Comparison of ENCODE assay signal across 1 cellular context in the genomic region with DNA sequence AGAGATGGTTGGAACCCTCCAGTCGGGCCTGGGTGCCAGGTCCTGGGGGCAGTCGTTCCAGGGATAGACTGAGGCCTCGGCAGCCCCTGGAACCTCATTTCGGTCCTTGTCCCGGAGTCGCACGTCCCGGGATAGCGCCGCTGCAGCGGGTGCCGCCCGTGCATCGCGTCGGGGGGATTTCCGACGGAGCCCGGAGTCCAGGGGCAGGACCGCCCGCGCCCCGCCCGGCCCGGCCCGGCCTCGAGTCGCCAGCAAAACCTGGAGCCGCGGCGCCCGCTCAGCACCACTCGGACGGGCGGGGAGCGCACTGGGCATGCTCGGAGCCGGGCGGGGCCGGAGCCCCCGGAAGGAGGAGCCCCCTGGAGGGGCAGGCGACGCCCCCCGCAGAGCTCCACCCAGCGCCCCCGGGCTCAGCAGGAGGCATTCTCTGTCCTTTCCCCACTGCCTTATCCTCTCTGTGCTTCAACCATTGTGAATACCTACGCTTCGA.
A peak's percentile ranks its signal among the peaks of the same experiment; 100 is the strongest.
TF ChIP-seq lines count a peak whose summit lies in the region.

No MANE protein-coding gene starts in this region.

TF ChIP-seq in HepG2, 621 proteins besides CTCF, POLR2A, EP300 and RAD21 (continued from another document and continues in another):
- no peak for TF ChIP-seq IKZF4 (CRISPR knock-in tag; IDR thresholded peaks at IDR 0.05; ENCODE audit: borderline replicate concordance, low read depth, not compliant biosample characterization)
- no peak for TF ChIP-seq HOXA7 (CRISPR knock-in tag; IDR thresholded peaks at IDR 0.05)
- TF ChIP-seq SAP130 (CRISPR knock-in tag; IDR thresholded peaks at IDR 0.05; ENCODE audit: low read depth) = peak; percentile 69
- TF ChIP-seq, protein P1, sequence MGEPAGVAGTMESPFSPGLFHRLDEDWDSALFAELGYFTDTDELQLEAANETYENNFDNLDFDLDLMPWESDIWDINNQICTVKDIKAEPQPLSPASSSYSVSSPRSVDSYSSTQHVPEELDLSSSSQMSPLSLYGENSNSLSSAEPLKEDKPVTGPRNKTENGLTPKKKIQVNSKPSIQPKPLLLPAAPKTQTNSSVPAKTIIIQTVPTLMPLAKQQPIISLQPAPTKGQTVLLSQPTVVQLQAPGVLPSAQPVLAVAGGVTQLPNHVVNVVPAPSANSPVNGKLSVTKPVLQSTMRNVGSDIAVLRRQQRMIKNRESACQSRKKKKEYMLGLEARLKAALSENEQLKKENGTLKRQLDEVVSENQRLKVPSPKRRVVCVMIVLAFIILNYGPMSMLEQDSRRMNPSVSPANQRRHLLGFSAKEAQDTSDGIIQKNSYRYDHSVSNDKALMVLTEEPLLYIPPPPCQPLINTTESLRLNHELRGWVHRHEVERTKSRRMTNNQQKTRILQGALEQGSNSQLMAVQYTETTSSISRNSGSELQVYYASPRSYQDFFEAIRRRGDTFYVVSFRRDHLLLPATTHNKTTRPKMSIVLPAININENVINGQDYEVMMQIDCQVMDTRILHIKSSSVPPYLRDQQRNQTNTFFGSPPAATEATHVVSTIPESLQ (CRISPR knock-in tag; conservative IDR thresholded peaks at IDR 0.05) = no peak
- no peak; the same call in none of the 2 replicates for TF ChIP-seq KLF12 (CRISPR knock-in tag; IDR thresholded peaks at IDR 0.05; ENCODE audit: borderline replicate concordance)
- TF ChIP-seq MEIS2 (CRISPR knock-in tag; IDR thresholded peaks at IDR 0.05) = 0 out of 2 replicates have a peak, but pooled peaks have one; percentile 28
- no peak for TF ChIP-seq ZSCAN30 (CRISPR knock-in tag; IDR thresholded peaks at IDR 0.05)
- peak; percentile 19; the same call in 1 of the 2 replicates for TF ChIP-seq MAF1 (CRISPR knock-in tag; IDR thresholded peaks at IDR 0.05; ENCODE audit: borderline replicate concordance)
- peak; percentile 62 for TF ChIP-seq ZNF891 (CRISPR knock-in tag; IDR thresholded peaks at IDR 0.05)
- TF ChIP-seq TEAD2 (CRISPR knock-in tag; IDR thresholded peaks at IDR 0.05) = no peak
- no peak; the same call in 1 of the 2 replicates for TF ChIP-seq ZNF878 (CRISPR knock-in tag; IDR thresholded peaks at IDR 0.05)
- TF ChIP-seq ZBTB42 (CRISPR knock-in tag; IDR thresholded peaks at IDR 0.05) = no peak
- TF ChIP-seq HOXA3 (CRISPR knock-in tag; IDR thresholded peaks at IDR 0.05) = peak; percentile 57; the same call in 1 of the 2 replicates
- TF ChIP-seq ZNF570 (CRISPR knock-in tag; IDR thresholded peaks at IDR 0.05; ENCODE audit: borderline replicate concordance) = no peak
- TF ChIP-seq STAG1 (CRISPR knock-in tag; IDR thresholded peaks at IDR 0.05) = no peak
- TF ChIP-seq JUNB (CRISPR knock-in tag; IDR thresholded peaks at IDR 0.05; ENCODE audit: borderline replicate concordance) = no peak
- TF ChIP-seq JDP2 (CRISPR knock-in tag; IDR thresholded peaks at IDR 0.05; ENCODE audit: borderline replicate concordance) = no peak
- TF ChIP-seq, protein P2, sequence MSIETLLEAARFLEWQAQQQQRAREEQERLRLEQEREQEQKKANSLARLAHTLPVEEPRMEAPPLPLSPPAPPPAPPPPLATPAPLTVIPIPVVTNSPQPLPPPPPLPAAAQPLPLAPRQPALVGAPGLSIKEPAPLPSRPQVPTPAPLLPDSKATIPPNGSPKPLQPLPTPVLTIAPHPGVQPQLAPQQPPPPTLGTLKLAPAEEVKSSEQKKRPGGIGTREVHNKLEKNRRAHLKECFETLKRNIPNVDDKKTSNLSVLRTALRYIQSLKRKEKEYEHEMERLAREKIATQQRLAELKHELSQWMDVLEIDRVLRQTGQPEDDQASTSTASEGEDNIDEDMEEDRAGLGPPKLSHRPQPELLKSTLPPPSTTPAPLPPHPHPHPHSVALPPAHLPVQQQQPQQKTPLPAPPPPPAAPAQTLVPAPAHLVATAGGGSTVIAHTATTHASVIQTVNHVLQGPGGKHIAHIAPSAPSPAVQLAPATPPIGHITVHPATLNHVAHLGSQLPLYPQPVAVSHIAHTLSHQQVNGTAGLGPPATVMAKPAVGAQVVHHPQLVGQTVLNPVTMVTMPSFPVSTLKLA (IDR thresholded peaks at IDR 0.05) = no peak
- TF ChIP-seq ZNF546 (CRISPR knock-in tag; conservative IDR thresholded peaks at IDR 0.05) = 0 out of 2 replicates have a peak, but pooled peaks have one; percentile 35
- TF ChIP-seq, protein P3, sequence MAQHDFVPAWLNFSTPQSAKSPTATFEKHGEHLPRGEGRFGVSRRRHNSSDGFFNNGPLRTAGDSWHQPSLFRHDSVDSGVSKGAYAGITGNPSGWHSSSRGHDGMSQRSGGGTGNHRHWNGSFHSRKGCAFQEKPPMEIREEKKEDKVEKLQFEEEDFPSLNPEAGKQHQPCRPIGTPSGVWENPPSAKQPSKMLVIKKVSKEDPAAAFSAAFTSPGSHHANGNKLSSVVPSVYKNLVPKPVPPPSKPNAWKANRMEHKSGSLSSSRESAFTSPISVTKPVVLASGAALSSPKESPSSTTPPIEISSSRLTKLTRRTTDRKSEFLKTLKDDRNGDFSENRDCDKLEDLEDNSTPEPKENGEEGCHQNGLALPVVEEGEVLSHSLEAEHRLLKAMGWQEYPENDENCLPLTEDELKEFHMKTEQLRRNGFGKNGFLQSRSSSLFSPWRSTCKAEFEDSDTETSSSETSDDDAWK (CRISPR knock-in tag; IDR thresholded peaks at IDR 0.05) = no peak
- TF ChIP-seq ATAD3A (CRISPR knock-in tag; IDR thresholded peaks at IDR 0.05) = no peak
- TF ChIP-seq, protein P4, sequence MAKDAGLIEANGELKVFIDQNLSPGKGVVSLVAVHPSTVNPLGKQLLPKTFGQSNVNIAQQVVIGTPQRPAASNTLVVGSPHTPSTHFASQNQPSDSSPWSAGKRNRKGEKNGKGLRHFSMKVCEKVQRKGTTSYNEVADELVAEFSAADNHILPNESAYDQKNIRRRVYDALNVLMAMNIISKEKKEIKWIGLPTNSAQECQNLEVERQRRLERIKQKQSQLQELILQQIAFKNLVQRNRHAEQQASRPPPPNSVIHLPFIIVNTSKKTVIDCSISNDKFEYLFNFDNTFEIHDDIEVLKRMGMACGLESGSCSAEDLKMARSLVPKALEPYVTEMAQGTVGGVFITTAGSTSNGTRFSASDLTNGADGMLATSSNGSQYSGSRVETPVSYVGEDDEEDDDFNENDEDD (CRISPR knock-in tag; IDR thresholded peaks at IDR 0.05; ENCODE audit: borderline replicate concordance) = peak; percentile 55
- 0 out of 2 replicates have a peak, but pooled peaks have one; percentile 53 for TF ChIP-seq YEATS4 (CRISPR knock-in tag; IDR thresholded peaks at IDR 0.05; ENCODE audit: borderline replicate concordance)
- no peak for TF ChIP-seq ZNF34 (CRISPR knock-in tag; IDR thresholded peaks at IDR 0.05; ENCODE audit: borderline replicate concordance)
- TF ChIP-seq, protein P5, sequence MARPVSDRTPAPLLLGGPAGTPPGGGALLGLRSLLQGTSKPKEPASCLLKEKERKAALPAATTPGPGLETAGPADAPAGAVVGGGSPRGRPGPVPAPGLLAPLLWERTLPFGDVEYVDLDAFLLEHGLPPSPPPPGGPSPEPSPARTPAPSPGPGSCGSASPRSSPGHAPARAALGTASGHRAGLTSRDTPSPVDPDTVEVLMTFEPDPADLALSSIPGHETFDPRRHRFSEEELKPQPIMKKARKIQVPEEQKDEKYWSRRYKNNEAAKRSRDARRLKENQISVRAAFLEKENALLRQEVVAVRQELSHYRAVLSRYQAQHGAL (CRISPR knock-in tag; IDR thresholded peaks at IDR 0.05; ENCODE audit: not compliant biosample characterization) = peak; percentile 36
- no peak for TF ChIP-seq ZNF235 (CRISPR knock-in tag; IDR thresholded peaks at IDR 0.05; ENCODE audit: borderline replicate concordance)
- no peak for TF ChIP-seq HHEX (CRISPR knock-in tag; IDR thresholded peaks at IDR 0.05)
- no peak for TF ChIP-seq HDAC6 (IDR thresholded peaks at IDR 0.05; ENCODE audit: low read depth, low read length)
- peak; percentile 61 for TF ChIP-seq FOXO1 (CRISPR knock-in tag; IDR thresholded peaks at IDR 0.05)
- no peak for TF ChIP-seq ZNF720 (CRISPR knock-in tag; IDR thresholded peaks at IDR 0.05)
- TF ChIP-seq, protein P6, sequence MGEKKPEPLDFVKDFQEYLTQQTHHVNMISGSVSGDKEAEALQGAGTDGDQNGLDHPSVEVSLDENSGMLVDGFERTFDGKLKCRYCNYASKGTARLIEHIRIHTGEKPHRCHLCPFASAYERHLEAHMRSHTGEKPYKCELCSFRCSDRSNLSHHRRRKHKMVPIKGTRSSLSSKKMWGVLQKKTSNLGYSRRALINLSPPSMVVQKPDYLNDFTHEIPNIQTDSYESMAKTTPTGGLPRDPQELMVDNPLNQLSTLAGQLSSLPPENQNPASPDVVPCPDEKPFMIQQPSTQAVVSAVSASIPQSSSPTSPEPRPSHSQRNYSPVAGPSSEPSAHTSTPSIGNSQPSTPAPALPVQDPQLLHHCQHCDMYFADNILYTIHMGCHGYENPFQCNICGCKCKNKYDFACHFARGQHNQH (CRISPR knock-in tag; IDR thresholded peaks at IDR 0.05) = peak; percentile 24; the same call in 1 of the 2 replicates
- TF ChIP-seq NR2F6 (IDR thresholded peaks at IDR 0.05) = no peak
- TF ChIP-seq NR2F6 (CRISPR knock-in tag; IDR thresholded peaks at IDR 0.05) = no peak; the same call in 1 of the 2 replicates
- TF ChIP-seq BRD4 (CRISPR knock-in tag; IDR thresholded peaks at IDR 0.05) = 0 out of 2 replicates have a peak, but pooled peaks have one; percentile 27
- TF ChIP-seq GTF2F1 (IDR thresholded peaks at IDR 0.05; ENCODE audit: low read length) = no peak
- no peak for TF ChIP-seq ZNF124 (CRISPR knock-in tag; IDR thresholded peaks at IDR 0.05)
- TF ChIP-seq, protein P7, sequence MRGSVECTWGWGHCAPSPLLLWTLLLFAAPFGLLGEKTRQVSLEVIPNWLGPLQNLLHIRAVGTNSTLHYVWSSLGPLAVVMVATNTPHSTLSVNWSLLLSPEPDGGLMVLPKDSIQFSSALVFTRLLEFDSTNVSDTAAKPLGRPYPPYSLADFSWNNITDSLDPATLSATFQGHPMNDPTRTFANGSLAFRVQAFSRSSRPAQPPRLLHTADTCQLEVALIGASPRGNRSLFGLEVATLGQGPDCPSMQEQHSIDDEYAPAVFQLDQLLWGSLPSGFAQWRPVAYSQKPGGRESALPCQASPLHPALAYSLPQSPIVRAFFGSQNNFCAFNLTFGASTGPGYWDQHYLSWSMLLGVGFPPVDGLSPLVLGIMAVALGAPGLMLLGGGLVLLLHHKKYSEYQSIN (CRISPR knock-in tag; IDR thresholded peaks at IDR 0.05; ENCODE audit: borderline replicate concordance) = no peak
- TF ChIP-seq U2AF2 (IDR thresholded peaks at IDR 0.05; ENCODE audit: low read depth, low read length) = no peak
- peak; percentile 21; the same call in 1 of the 2 replicates for TF ChIP-seq ARNT2 (CRISPR knock-in tag; IDR thresholded peaks at IDR 0.05; ENCODE audit: low read depth)
- TF ChIP-seq, protein P8, sequence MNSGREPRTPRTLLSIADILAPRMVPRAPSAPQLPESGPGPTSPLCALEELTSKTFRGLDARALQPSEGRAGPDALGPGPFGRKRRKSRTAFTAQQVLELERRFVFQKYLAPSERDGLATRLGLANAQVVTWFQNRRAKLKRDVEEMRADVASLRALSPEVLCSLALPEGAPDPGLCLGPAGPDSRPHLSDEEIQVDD (CRISPR knock-in tag; IDR thresholded peaks at IDR 0.05; ENCODE audit: borderline replicate concordance) = no peak
- no peak for TF ChIP-seq ZNF484 (CRISPR knock-in tag; IDR thresholded peaks at IDR 0.05; ENCODE audit: borderline replicate concordance, low read depth)
- TF ChIP-seq ZNF335 (CRISPR knock-in tag; IDR thresholded peaks at IDR 0.05) = no peak
- no peak for TF ChIP-seq ATM (IDR thresholded peaks at IDR 0.05; ENCODE audit: borderline replicate concordance)
- TF ChIP-seq, protein P9, sequence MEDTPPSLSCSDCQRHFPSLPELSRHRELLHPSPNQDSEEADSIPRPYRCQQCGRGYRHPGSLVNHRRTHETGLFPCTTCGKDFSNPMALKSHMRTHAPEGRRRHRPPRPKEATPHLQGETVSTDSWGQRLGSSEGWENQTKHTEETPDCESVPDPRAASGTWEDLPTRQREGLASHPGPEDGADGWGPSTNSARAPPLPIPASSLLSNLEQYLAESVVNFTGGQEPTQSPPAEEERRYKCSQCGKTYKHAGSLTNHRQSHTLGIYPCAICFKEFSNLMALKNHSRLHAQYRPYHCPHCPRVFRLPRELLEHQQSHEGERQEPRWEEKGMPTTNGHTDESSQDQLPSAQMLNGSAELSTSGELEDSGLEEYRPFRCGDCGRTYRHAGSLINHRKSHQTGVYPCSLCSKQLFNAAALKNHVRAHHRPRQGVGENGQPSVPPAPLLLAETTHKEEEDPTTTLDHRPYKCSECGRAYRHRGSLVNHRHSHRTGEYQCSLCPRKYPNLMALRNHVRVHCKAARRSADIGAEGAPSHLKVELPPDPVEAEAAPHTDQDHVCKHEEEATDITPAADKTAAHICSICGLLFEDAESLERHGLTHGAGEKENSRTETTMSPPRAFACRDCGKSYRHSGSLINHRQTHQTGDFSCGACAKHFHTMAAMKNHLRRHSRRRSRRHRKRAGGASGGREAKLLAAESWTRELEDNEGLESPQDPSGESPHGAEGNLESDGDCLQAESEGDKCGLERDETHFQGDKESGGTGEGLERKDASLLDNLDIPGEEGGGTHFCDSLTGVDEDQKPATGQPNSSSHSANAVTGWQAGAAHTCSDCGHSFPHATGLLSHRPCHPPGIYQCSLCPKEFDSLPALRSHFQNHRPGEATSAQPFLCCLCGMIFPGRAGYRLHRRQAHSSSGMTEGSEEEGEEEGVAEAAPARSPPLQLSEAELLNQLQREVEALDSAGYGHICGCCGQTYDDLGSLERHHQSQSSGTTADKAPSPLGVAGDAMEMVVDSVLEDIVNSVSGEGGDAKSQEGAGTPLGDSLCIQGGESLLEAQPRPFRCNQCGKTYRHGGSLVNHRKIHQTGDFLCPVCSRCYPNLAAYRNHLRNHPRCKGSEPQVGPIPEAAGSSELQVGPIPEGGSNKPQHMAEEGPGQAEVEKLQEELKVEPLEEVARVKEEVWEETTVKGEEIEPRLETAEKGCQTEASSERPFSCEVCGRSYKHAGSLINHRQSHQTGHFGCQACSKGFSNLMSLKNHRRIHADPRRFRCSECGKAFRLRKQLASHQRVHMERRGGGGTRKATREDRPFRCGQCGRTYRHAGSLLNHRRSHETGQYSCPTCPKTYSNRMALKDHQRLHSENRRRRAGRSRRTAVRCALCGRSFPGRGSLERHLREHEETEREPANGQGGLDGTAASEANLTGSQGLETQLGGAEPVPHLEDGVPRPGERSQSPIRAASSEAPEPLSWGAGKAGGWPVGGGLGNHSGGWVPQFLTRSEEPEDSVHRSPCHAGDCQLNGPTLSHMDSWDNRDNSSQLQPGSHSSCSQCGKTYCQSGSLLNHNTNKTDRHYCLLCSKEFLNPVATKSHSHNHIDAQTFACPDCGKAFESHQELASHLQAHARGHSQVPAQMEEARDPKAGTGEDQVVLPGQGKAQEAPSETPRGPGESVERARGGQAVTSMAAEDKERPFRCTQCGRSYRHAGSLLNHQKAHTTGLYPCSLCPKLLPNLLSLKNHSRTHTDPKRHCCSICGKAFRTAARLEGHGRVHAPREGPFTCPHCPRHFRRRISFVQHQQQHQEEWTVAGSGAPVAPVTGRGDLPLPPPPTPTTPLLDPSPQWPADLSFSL (CRISPR knock-in tag; IDR thresholded peaks at IDR 0.05) = no peak
- TF ChIP-seq ISX (CRISPR knock-in tag; conservative IDR thresholded peaks at IDR 0.05) = no peak
- TF ChIP-seq GATAD1 (CRISPR knock-in tag; IDR thresholded peaks at IDR 0.05) = peak; percentile 53; the same call in 1 of the 2 replicates
- no peak for TF ChIP-seq TEAD3 (CRISPR knock-in tag; optimal IDR thresholded peaks at IDR 0.05; ENCODE audit: borderline replicate concordance)
- no peak for TF ChIP-seq MTF2 (CRISPR knock-in tag; IDR thresholded peaks at IDR 0.05; ENCODE audit: borderline replicate concordance)
- TF ChIP-seq TOPORS (CRISPR knock-in tag; IDR thresholded peaks at IDR 0.05) = no peak
- TF ChIP-seq KAT7 (CRISPR knock-in tag; IDR thresholded peaks at IDR 0.05; ENCODE audit: borderline replicate concordance) = no peak; the same call in 1 of the 2 replicates
- no peak for TF ChIP-seq MEF2D (CRISPR knock-in tag; IDR thresholded peaks at IDR 0.05)
- TF ChIP-seq DPF2 (CRISPR knock-in tag; IDR thresholded peaks at IDR 0.05; ENCODE audit: borderline replicate concordance, low read depth) = no peak
- TF ChIP-seq ZNF292 (CRISPR knock-in tag; IDR thresholded peaks at IDR 0.05; ENCODE audit: borderline replicate concordance, low read depth) = no peak
